In the genomic region with DNA sequence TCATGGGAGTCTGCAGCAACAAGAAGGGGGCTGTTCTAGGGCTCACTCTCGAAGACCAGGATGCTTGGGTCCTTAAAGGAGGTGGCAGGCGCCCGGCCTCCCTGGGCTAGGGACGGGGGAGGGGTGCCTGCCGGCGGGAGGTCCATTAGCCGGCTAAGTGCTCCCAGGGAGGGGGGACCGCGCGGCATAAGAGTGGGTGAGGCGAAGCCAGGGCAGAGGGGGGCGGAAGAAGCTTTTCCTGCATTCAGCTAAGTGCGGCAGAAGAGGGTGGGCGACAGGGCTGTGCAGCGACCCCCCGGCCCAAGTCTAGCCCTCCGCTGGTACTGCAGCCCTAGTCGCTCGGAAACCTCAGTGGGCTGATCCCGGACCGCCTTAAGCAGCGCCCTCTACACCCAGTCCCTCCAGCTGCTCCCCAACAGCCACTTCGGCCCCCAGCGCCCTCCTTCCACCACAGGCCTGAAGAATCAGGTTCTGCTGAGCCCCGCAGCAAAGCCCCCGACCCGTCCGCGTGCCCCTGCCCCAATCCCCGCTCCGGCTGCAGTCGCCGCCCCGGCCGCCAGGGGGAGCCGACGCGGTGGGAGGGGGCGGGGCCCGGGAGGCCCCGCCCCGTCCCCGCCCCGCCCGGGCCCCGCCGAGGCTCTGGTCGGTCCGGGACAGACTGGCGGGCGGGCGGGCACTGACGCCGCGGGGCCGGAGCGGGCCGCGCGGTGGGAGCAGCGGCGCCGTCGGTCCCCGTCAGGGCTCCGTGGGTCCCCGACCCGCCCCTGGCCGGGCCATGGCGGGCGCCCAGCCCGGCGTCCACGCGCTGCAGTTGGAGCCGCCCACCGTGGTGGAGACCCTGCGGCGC, we compare ENCODE assay signal across 1 cellular context.
TF ChIP-seq lines count a peak whose summit lies in the region.

A gene (plus strand): TSS at position 656 of the 847 bp plus-strand sequence. CDS start 120 bp downstream, at position 776.

TF ChIP-seq in A549, 52 proteins besides CTCF, POLR2A, EP300 and RAD21 (continued from another document):
- TF ChIP-seq, protein P1, sequence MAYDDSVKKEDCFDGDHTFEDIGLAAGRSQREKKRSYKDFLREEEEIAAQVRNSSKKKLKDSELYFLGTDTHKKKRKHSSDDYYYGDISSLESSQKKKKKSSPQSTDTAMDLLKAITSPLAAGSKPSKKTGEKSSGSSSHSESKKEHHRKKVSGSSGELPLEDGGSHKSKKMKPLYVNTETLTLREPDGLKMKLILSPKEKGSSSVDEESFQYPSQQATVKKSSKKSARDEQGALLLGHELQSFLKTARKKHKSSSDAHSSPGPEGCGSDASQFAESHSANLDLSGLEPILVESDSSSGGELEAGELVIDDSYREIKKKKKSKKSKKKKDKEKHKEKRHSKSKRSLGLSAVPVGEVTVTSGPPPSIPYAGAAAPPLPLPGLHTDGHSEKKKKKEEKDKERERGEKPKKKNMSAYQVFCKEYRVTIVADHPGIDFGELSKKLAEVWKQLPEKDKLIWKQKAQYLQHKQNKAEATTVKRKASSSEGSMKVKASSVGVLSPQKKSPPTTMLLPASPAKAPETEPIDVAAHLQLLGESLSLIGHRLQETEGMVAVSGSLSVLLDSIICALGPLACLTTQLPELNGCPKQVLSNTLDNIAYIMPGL (CRISPR knock-in tag; IDR thresholded peaks at IDR 0.05; ENCODE audit: borderline replicate concordance) = no peak
- TF ChIP-seq, protein P2, sequence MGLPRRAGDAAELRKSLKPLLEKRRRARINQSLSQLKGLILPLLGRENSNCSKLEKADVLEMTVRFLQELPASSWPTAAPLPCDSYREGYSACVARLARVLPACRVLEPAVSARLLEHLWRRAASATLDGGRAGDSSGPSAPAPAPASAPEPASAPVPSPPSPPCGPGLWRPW (IDR thresholded peaks at IDR 0.05) = no peak
- TF ChIP-seq RCOR1 (IDR thresholded peaks at IDR 0.05; ENCODE audit: low read depth, low read length) (no peak), EHF (CRISPR knock-in tag; IDR thresholded peaks at IDR 0.05) (no peak), MAZ (IDR thresholded peaks at IDR 0.05; ENCODE audit: borderline replicate concordance, low read depth, low read length) (0 out of 2 replicates have a peak, but pooled peaks have one; percentile 37), FOSB (CRISPR knock-in tag; IDR thresholded peaks at IDR 0.05) (no peak), ZC3H11A (IDR thresholded peaks at IDR 0.05) (no peak), SMC3 (IDR thresholded peaks at IDR 0.05) (peak; percentile 60), TP53 (CRISPR knock-in tag; IDR thresholded peaks at IDR 0.05) (no peak), TFCP2L1 (CRISPR knock-in tag; IDR thresholded peaks at IDR 0.05) (no peak), RFX5 (IDR thresholded peaks at IDR 0.05) (no peak)
- TF ChIP-seq, protein P3, sequence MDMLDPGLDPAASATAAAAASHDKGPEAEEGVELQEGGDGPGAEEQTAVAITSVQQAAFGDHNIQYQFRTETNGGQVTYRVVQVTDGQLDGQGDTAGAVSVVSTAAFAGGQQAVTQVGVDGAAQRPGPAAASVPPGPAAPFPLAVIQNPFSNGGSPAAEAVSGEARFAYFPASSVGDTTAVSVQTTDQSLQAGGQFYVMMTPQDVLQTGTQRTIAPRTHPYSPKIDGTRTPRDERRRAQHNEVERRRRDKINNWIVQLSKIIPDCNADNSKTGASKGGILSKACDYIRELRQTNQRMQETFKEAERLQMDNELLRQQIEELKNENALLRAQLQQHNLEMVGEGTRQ (IDR thresholded peaks at IDR 0.05) = no peak
TF ChIP-seq in A549: peak in this region for 5.
